Comparison of ENCODE assay signal across 7 cellular contexts in genomic region chr3:157089455-157090221, GRCh38.
DNase-seq lines count a peak whose midpoint lies in the region; ATAC-seq and TF ChIP-seq lines count a peak whose summit lies in the region.

No MANE protein-coding gene starts in this region.

- no CpG with 5 or more reads among the region's 18 CpGs for WGBS in trophoblast cell (ENCODE audit: extremely low coverage, insufficient coverage, insufficient read length)

- ATAC-seq in GM19324 (IDR thresholded peaks at IDR 0.05; ENCODE audit: low FRiP score, unreplicated experiment): peak; percentile 18
- peak; percentile 21 for ATAC-seq in HG03196 (IDR thresholded peaks at IDR 0.05; ENCODE audit: unreplicated experiment)

- POLR2A ChIA-PET in activated CD4-positive, alpha-beta T cell treated with anti-CD3 and anti-CD28 coated beads, Interleukin-2, amount 10 ng/mL, durations not matched to agents 7 days and 5 days (lab: Charles Lee): interaction anchor here (0.6 to 1.5 kb wide), 7 partner anchors 14 to 451 kb away, joined by 3 to 7 read pairs (median 3); no protein-coding TSS in a partner anchor

- TF ChIP-seq CTCF in fibroblast of the aortic adventitia (IDR thresholded peaks at IDR 0.05; ENCODE audit: insufficient read depth, low read length): no peak

- no peak overlapping the region for H3K18ac ChIP-seq in trophoblast cell (ENCODE audit: low read length)

- no peaks in the 10 kb centered on the region for H3K27me3 ChIP-seq in trophoblast cell (ENCODE audit: insufficient read depth, low read length)

- H3K9ac ChIP-seq in trophoblast cell (ENCODE audit: low read length): no peak overlapping the region

- peaks cover 72% of the 10 kb centered on the region for H3K4me1 Mint-ChIP-seq in activated CD4-positive, alpha-beta T cell treated with anti-CD3 and anti-CD28 coated beads, Interleukin-2, amount 10 ng/mL, durations not matched to agents 7 days and 5 days

- no peak overlapping the region for H3K4ac ChIP-seq in trophoblast cell (ENCODE audit: low read depth, low read length)

- peaks cover 0 to 9% of the 10 kb centered on the region in 2 experiments for H3K4me1 ChIP-seq in trophoblast cell (ENCODE audit: control insufficient read depth in 1 of 2, insufficient read depth in 2 of 2, low read length in 2 of 2)

- no peak overlapping the region for H2BK12ac ChIP-seq in trophoblast cell (ENCODE audit: low read length)

- H3K14ac ChIP-seq in trophoblast cell (ENCODE audit: low read length): no peak overlapping the region

- peak overlapping the region; percentile 91 for H3K4me2 ChIP-seq in trophoblast cell (ENCODE audit: low read length)

- H3K79me1 ChIP-seq in trophoblast cell (ENCODE audit: low read length): peaks cover 3% of the 10 kb centered on the region

- no peaks in the 10 kb centered on the region for H3K36me3 ChIP-seq in trophoblast cell (ENCODE audit: control insufficient read depth in 1 of 2, insufficient read depth in 2 of 2, low read length in 2 of 2)

- H3K27ac Mint-ChIP-seq in activated CD4-positive, alpha-beta T cell treated with anti-CD3 and anti-CD28 coated beads, Interleukin-2, amount 10 ng/mL, durations not matched to agents 7 days and 5 days: peak overlapping the region; percentile 94

- H3K4me3 ChIP-seq in fibroblast of the aortic adventitia (ENCODE audit: low read depth, low read length) (peak overlapping the region; percentile 48), trophoblast cell (ENCODE audit: low read depth, low read length) (no peak overlapping the region)

- no peak overlapping the region for H2BK5ac ChIP-seq in trophoblast cell (ENCODE audit: low read depth, low read length, poor library complexity)

- H3K27me3 Mint-ChIP-seq in activated CD4-positive, alpha-beta T cell treated with anti-CD3 and anti-CD28 coated beads, Interleukin-2, amount 10 ng/mL, durations not matched to agents 7 days and 5 days: no peaks in the 10 kb centered on the region

- H3K9me3 Mint-ChIP-seq in activated CD4-positive, alpha-beta T cell treated with anti-CD3 and anti-CD28 coated beads, Interleukin-2, amount 10 ng/mL, durations not matched to agents 7 days and 5 days: peaks cover 7% of the 10 kb centered on the region

- no peak overlapping the region for H2AK5ac ChIP-seq in trophoblast cell (ENCODE audit: low read length)

- peak; percentile 16 for DNase-seq in activated CD4-positive, alpha-beta T cell treated with anti-CD3 and anti-CD28 coated beads, Interleukin-2, amount 10 ng/mL, durations not matched to agents 7 days and 5 days
- DNase-seq in fibroblast of the aortic adventitia (ENCODE audit: low read depth): peak; percentile 88
- DNase-seq in trophoblast cell: peak; percentile 37 to 48
- no peak for DNase-seq in NCI-H526 (lab: John Stamatoyannopoulos, UW)
- no peak for DNase-seq in HuH-7.5 (ENCODE audit: low spot score)

- H3K27ac ChIP-seq in trophoblast cell (ENCODE audit: low read depth, low read length): no peak overlapping the region

- H4K12ac ChIP-seq in trophoblast cell (ENCODE audit: low read depth, low read length): no peak overlapping the region

- H4K91ac ChIP-seq in trophoblast cell (ENCODE audit: low read depth, low read length): no peak overlapping the region

- peaks cover 3% of the 10 kb centered on the region for H3K79me2 ChIP-seq in trophoblast cell (ENCODE audit: control insufficient read depth, insufficient read depth, low read length, poor library complexity)

- no peaks in the 10 kb centered on the region for H3K9me3 ChIP-seq in trophoblast cell (ENCODE audit: insufficient read depth, low read depth, low read length)

- H2AFZ ChIP-seq in trophoblast cell (ENCODE audit: insufficient read depth, low read length, poor library complexity): peak overlapping the region; percentile 21

- H2BK120ac ChIP-seq in trophoblast cell (ENCODE audit: insufficient read depth, low read length, poor library complexity): no peak overlapping the region

- no peaks in the 10 kb centered on the region for H3K36me3 Mint-ChIP-seq in activated CD4-positive, alpha-beta T cell treated with anti-CD3 and anti-CD28 coated beads, Interleukin-2, amount 10 ng/mL, durations not matched to agents 7 days and 5 days (ENCODE audit: low read depth)

- H4K8ac ChIP-seq in trophoblast cell (ENCODE audit: low read depth, low read length): peak overlapping the region; percentile 53

- peak overlapping the region; percentile 80 for H3K4me3 Mint-ChIP-seq in activated CD4-positive, alpha-beta T cell treated with anti-CD3 and anti-CD28 coated beads, Interleukin-2, amount 10 ng/mL, durations not matched to agents 7 days and 5 days

- H3K23ac ChIP-seq in trophoblast cell (ENCODE audit: low read length): no peak overlapping the region

- CTCF ChIA-PET in activated CD4-positive, alpha-beta T cell treated with anti-CD3 and anti-CD28 coated beads, Interleukin-2, amount 10 ng/mL, durations not matched to agents 7 days and 5 days (lab: Charles Lee): interaction anchor here (0.9 to 3.4 kb wide), 16 partner anchors 10 to 534 kb away, joined by 3 to 19 read pairs (median 4); partner anchors contain the start of gene SSR3

Comparison
In these comparisons a context has a peak if more than half of its experiments do, and no peak if none do; other contexts are left out.
1. DNase-seq: peak in activated CD4-positive, alpha-beta T cell treated with anti-CD3 and anti-CD28 coated beads, Interleukin-2, amount 10 ng/mL, durations not matched to agents 7 days and 5 days (single experiment), fibroblast of the aortic adventitia (single experiment) and trophoblast cell (2 of 2); none in NCI-H526 (0 of 2) and HuH-7.5 (single experiment).